Comparison of ENCODE assay signal across 26 cellular contexts in the genomic region with DNA sequence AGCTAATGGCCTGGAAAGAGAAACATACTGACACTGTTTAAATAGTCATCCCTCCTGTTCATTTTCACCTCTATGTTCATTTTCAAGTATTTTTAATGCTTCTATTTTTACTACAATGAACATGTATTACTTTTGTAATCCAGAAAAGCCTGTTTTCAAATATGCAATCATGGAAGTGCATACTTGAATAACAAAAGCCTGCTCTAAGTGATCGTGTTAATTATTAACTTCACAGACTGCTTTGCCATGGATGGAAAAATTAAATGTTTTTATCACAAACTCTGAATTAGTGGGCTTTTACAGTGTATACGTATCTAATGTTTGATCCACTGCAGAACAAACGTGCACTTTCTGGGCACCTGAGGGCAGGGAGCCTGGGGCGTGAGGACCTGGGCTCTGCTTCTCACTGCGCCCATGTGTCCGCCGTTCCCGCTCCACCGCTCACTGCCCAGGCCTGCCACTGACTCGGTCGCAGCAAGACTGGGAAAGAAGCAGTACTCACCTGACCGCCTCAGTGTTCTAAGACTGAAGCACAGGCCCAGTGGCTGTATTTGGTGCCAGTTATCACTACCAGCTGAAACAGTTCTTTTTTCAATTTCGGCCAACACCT.
DNase-seq lines count a peak whose midpoint lies in the region; ATAC-seq, FAIRE-seq and TF ChIP-seq lines count a peak whose summit lies in the region.
"Had no signal": no experiment of that assay in that cellular context is flagged by ENCODE, and none has a peak within 500 bp of the region (broad histone marks: within the 10 kb centered on the region; RNA-seq: fewer than 3 reads in every experiment).

No MANE protein-coding gene starts in this region.

- WGBS in pancreas, 2 donors = 19 to 26% methylated on average over 13 of the region's 13 CpGs

- DNase-seq in ACHN (peak; percentile 46), RCC 7860 (ENCODE audit: low spot score) (no peak), kidney glomerular epithelial cell (lab: John Stamatoyannopoulos, UW) (peak; percentile 51), pancreas (peak in 5 of 6 donors; percentile 46 to 72 (median 52)), KG1 (lab: John Stamatoyannopoulos, UW) (no peak), NAMALWA (ENCODE audit: low spot score) (no peak)
- no peak for DNase-seq in activated CD8-positive, alpha-beta memory T cell treated with anti-CD3 and anti-CD28 coated beads for 24 hours
- DNase-seq: activated CD4-positive, alpha-beta memory T cell treated with anti-CD3 and anti-CD28 coated beads, Interleukin-2, amount 10 ng/mL, durations not matched to agents 7 days and 5 days; activated effector memory CD4-positive, alpha-beta T cell treated with Interleukin-2 at 50 U/mL for 16 hours; CD8-positive, alpha-beta memory T cell; cerebellar nuclear complex; KBM-7; MM.1S; NCI-H1417 treated with DMSO at 0.1 percent for 48 hours; NCI-H2081 treated with DMSO at 0.1 percent for 48 hours; NCI-H226; NCI-H82; RPMI8226; stimulated activated naive CD8-positive, alpha-beta T cell treated with anti-CD3 and anti-CD28 coated beads, Interleukin-15, Interleukin-2, amounts not matched to agents 100 U/mL and 50 U/mL, for 24 hours had no signal

- H3K4me3 ChIP-seq in pancreas = peak overlapping the region in 1 of 4 donors; percentile 20
- H3K4me3 ChIP-seq: A549, SJSA1 had no signal

- peaks cover 8 to 19% (median 11%) of the 10 kb centered on the region in 3 donors for H3K4me1 ChIP-seq in pancreas

- H3K27ac ChIP-seq in pancreas = peak overlapping the region; percentile 54 to 90 (median 74)

- no peaks in the 10 kb centered on the region for H3K27me3 ChIP-seq in pancreas
- H3K27me3 ChIP-seq: SJSA1 had no signal

- ATAC-seq in pancreas (peak; percentile 85 to 91 (median 90)), GM18909 (IDR thresholded peaks at IDR 0.05; ENCODE audit: poor library complexity, unreplicated experiment) (no peak)
- ATAC-seq: A549; activated CD4-positive, CD25-positive, alpha-beta regulatory T cell treated with anti-CD3 and anti-CD28 coated beads, Interleukin-2, amount 50 U/mL, for 24 hours; HCT116; stimulated activated naive CD8-positive, alpha-beta T cell treated with anti-CD3 and anti-CD28 coated beads, Interleukin-15, Interleukin-2, amounts not matched to agents 100 U/mL and 50 U/mL, for 24 hours had no signal

- FAIRE-seq in RCC 7860 (lab: Jason Lieb, UNC) = peak; percentile 52
- no peak for FAIRE-seq in pancreas (lab: Jason Lieb, UNC)
- FAIRE-seq: A549, G401.6, HTR-8/SVneo had no signal

- no peak for TF ChIP-seq CTCF in pancreas (IDR thresholded peaks at IDR 0.05)

- in situ Hi-C loops in ACHN (cut with HindIII; ENCODE audit: low pct_ligation_motif_present, low pct_unique_long_range_greater_than_20kb, low sequenced_read_pairs) = no loop called here

- H3K36me3 ChIP-seq in pancreas = peaks cover 0 to 4% (median 0%) of the 10 kb centered on the region in 3 donors

- intact Hi-C loops in pancreas (cut with DNase I) = no loop called here

- no peaks in the 10 kb centered on the region for H3K9me3 ChIP-seq in pancreas
- H3K9me3 ChIP-seq: A549, SJSA1 had no signal

Comparison
In these comparisons a context has a peak if more than half of its experiments do, and no peak if none do; other contexts are left out.
1. DNase-seq: peak in ACHN (single experiment), kidney glomerular epithelial cell (single experiment) and pancreas (5 of 6); none in RCC 7860 (single experiment), KG1 (single experiment), NAMALWA (single experiment) and activated CD8-positive, alpha-beta memory T cell treated with anti-CD3 and anti-CD28 coated beads for 24 hours (single experiment).